In genomic region chr10:51471271-51471670, GRCh38 we compare ENCODE assay signal across 8 cellular contexts.
"Had no signal": no experiment of that assay in that cellular context is flagged by ENCODE, and none has a peak within 500 bp of the region (broad histone marks: within the 10 kb centered on the region; RNA-seq: fewer than 3 reads in every experiment).

No MANE protein-coding gene starts in this region.

- ATAC-seq: HepG2, K562 had no signal

- H3K27me3 Mint-ChIP-seq: IgD-negative memory B cell had no signal

- H3K4me3 ChIP-seq: K562 had no signal

- DNase-seq: IMR-90, KBM-7, KG1 had no signal

- H3K4me1 Mint-ChIP-seq: IgD-negative memory B cell had no signal

- H3K9ac ChIP-seq: KMS-11 had no signal

- H3K9me3 Mint-ChIP-seq: IgD-negative memory B cell had no signal

- H3K4me2 ChIP-seq: KMS-11 had no signal

- H3K27ac Mint-ChIP-seq: IgD-negative memory B cell had no signal

- H3K27ac ChIP-seq: HL-60, KMS-11 had no signal

- H3K36me3 Mint-ChIP-seq: IgD-negative memory B cell had no signal
